ENCODE assay signal across 8 cellular contexts in the genomic region with DNA sequence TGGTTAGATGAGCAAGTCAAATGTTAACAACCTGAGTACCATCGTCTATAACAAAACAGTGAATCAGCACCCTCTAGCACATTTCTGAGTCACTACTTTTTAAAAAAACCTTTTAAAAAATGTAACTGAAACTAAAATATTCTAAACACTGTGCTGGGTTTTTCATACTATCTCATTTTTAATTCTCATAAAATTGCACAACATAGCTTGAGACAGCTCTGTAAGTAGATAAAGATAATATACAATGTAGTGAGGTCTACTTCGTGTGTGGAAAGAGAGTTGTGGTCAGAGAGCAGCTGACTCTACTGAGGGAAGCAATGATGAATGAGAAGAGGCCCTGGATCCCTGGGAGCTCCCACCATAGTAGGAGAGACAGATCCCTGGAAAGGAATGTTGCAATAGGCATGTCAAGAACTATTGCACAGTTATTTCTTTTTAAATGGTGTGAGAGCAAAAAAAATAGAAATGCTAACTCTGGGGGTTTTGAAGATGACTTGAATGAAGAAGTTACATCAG. TPM values are rescaled to one million over a fixed set of nuclear protein-coding genes. Genes with fewer than 3 reads are reported as not detected.
DNase-seq lines count a peak whose midpoint lies in the region; ATAC-seq and TF ChIP-seq lines count a peak whose summit lies in the region.

No MANE protein-coding gene starts in this region.

- H3K4me3 ChIP-seq in psoas muscle, result no peak overlapping the region
- H3K4me3 ChIP-seq in WERI-Rb-1 (ENCODE audit: low read depth, low read length), result no peak overlapping the region

- H3K27me3 ChIP-seq in psoas muscle (ENCODE audit: insufficient read depth in 3 of 3, low read length in 2 of 3) (no peaks in the 10 kb centered on the region), WERI-Rb-1 (ENCODE audit: insufficient read depth, low read depth, severe bottlenecking) (no peaks in the 10 kb centered on the region)

- H3K27ac ChIP-seq in psoas muscle, result no peak overlapping the region
- H3K27ac ChIP-seq in WERI-Rb-1, result no peak overlapping the region

- no peaks in the 10 kb centered on the region for H3K4me1 ChIP-seq in psoas muscle

- H3K36me3 ChIP-seq in psoas muscle (ENCODE audit: insufficient read depth in 1 of 2, low read depth in 1 of 2) (no peaks in the 10 kb centered on the region), WERI-Rb-1 (no peaks in the 10 kb centered on the region)

- DNase-seq in GM10266 (ENCODE audit: extremely low spot score), result no peak
- peak; percentile 49 to 86 for DNase-seq in NOMO-1 (lab: John Stamatoyannopoulos, UW; ENCODE audit: unreplicated experiment in 2 of 2)
- DNase-seq in epidermal melanocyte (ENCODE audit: insufficient read length, low spot score), result peak; percentile 45
- DNase-seq in psoas muscle, result no peak
- no peak for DNase-seq in activated effector memory CD4-positive, alpha-beta T cell treated with Interleukin-2 at 50 U/mL for 16 hours
- no peak for DNase-seq in WERI-Rb-1
- no peak for DNase-seq in HT-29 (ENCODE audit: low spot score)
- DNase-seq in LoVo (ENCODE audit: low spot score), result no peak

- ATAC-seq in psoas muscle, result peak; percentile 44 to 65 (median 50)

- intact Hi-C loops in psoas muscle (cut with DNase I), result loop anchor here in 1 of 2 donors (5.0 kb wide), 1 partner anchor 160 kb away; no protein-coding TSS in a partner anchor

- TF ChIP-seq CTCF in GM10266 (IDR thresholded peaks at IDR 0.05; ENCODE audit: control insufficient read depth, insufficient read depth, low read depth, missing control alignments), result peak; percentile 29
- no peak for TF ChIP-seq CTCF in psoas muscle (IDR thresholded peaks at IDR 0.05)
- no peak for TF ChIP-seq CTCF in WERI-Rb-1 (IDR thresholded peaks at IDR 0.05; ENCODE audit: low read depth, low read length)

- no peaks in the 10 kb centered on the region for H3K9me3 ChIP-seq in psoas muscle
- H3K9me3 ChIP-seq in WERI-Rb-1 (ENCODE audit: severe bottlenecking), result no peaks in the 10 kb centered on the region

- WGBS in psoas muscle, 3 donors, result 18 to 32% (median 19%) methylated on average over 2 of the region's 2 CpGs

RNA-seq across cellular contexts. Expression of a gene that starts 13.6 kb away (rescaled TPM):
- under 1 TPM in 3 of 4 donors, not detected in 1; 0.50 to 0.84 (median 0.61) TPM for total RNA-seq in psoas muscle
- polyA plus RNA-seq in psoas muscle, result 1 to 10 TPM in 2 of 3 donors, under 1 TPM in 1; 0.97 to 2.1 (median 1.1) TPM
- not detected in 2 replicates for total RNA-seq in HT-29 (2014; rRNA removed; shearing (Covaris generic))

Comparison
In these comparisons a context has a peak if more than half of its experiments do, and no peak if none do; other contexts are left out.
1. DNase-seq: peak in NOMO-1 (2 of 2) and epidermal melanocyte (single experiment); none in GM10266 (single experiment), psoas muscle (0 of 2), activated effector memory CD4-positive, alpha-beta T cell treated with Interleukin-2 at 50 U/mL for 16 hours (single experiment), WERI-Rb-1 (single experiment), HT-29 (single experiment) and LoVo (single experiment).